ENCODE assay signal across 8 cellular contexts in the genomic region with DNA sequence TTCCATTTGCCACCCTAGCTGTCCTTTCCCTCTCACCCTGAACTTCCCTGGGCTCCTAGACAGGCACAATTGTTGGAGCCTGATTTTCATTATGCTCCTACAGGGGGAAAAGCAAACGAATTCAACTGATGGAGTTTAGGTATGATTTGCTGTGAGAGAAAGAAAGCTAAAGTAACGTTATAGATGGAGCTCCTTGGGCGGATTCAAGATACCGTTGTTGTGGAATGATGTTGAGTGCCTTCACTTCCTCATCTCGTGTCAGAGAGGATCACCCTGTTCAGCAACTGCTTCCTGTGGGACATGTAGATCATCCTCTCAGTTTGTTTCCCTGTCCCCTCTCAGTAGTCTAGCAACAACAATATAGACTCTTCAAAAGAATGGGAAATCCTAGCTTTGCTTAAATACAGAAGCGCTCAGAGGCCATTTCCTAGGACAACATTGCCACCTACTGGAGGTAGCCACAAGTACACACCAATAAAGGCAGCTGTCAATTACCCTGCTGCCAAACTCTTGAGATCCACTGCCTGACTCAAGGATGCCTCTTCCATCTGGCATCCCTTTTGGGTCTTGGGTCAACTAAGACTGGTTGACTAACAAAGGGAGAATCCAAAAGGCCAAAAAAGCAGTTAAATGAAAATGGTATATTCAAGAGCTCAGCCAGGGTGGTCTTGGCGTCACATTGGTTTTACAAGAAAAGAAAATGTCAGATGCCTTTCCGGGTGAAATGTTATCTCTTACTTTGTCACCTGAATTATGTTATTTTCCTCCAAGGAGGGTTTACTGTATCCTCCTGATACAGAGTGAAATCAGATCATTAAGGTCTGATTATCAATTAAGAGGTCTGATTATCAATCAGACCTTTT. TPM values are rescaled to one million over a fixed set of nuclear protein-coding genes. Genes with fewer than 3 reads are reported as not detected.
DNase-seq lines count a peak whose midpoint lies in the region; ATAC-seq and FAIRE-seq lines count a peak whose summit lies in the region.

No MANE protein-coding gene starts in this region.

- peaks cover 23% of the 10 kb centered on the region for H3K27me3 Mint-ChIP-seq in T-helper 17 cell

- H3K4me3 Mint-ChIP-seq in T-helper 17 cell: no peak overlapping the region

- ATAC-seq in HG02884 (IDR thresholded peaks at IDR 0.05; ENCODE audit: unreplicated experiment) (peak; percentile 87), T-helper 17 cell (peak; percentile 99)

- FAIRE-seq in GM18507 (lab: Jason Lieb, UNC): peak; percentile 92

- peaks cover 4% of the 10 kb centered on the region for H3K4me1 Mint-ChIP-seq in T-helper 17 cell

- no peak overlapping the region for H3K27ac Mint-ChIP-seq in T-helper 17 cell

- H3K9me3 ChIP-seq in T-helper 17 cell (ENCODE audit: control insufficient read depth, low read length, poor library complexity, severe bottlenecking): no peaks in the 10 kb centered on the region

- DNase-seq in AG08396 (ENCODE audit: low spot score) (peak; percentile 71), GM18507 (ENCODE audit: extremely low spot score, insufficient read length, low read depth) (no peak), NCI-H1417 treated with DMSO at 0.1 percent for 48 hours (lab: John Stamatoyannopoulos, UW) (peak; percentile 52), T-helper 17 cell (peak in 2 of 3 donors; percentile 36 to 49), brain pericyte (ENCODE audit: low read depth, low spot score) (peak; percentile 34), iris pigment epithelial cell (ENCODE audit: low read depth) (peak; percentile 75)
- peak; percentile 52 for DNase-seq in stimulated activated CD4-positive, alpha-beta T cell treated with anti-CD3 and anti-CD28 coated beads, Interleukin-1b, Interleukin-23, amount 100 ng/mL, for 48 hours

- H3K36me3 Mint-ChIP-seq in T-helper 17 cell (ENCODE audit: low read depth): no peaks in the 10 kb centered on the region

RNA-seq across cellular contexts. Expression of gene DTX4, which starts 13.5 kb away (rescaled TPM):
- total RNA-seq in T-helper 17 cell: 1 to 10 TPM; 1.1 to 1.4 TPM

RNA-seq across cellular contexts. Expression of gene FAM111A, which starts 15.8 kb away (rescaled TPM):
- 10 to 100 TPM; 60.5 to 63.6 TPM for total RNA-seq in T-helper 17 cell

RNA-seq across cellular contexts. Expression of gene FAM111B, which starts 51.4 kb away (rescaled TPM):
- 1 to 10 TPM; 1.4 to 2.0 TPM for total RNA-seq in T-helper 17 cell

RNA-seq across cellular contexts. Expression of gene MPEG1, which starts 54.3 kb away (rescaled TPM):
- 10 to 100 TPM in 1 of 2 donors, 1 to 10 TPM in 1; 5.4 to 12.0 TPM for total RNA-seq in T-helper 17 cell
